16 cellular contexts compared by ENCODE assay signal in genomic region chr10:110415809-110416208, GRCh38.
A peak's percentile ranks its signal among the peaks of the same experiment; 100 is the strongest.
DNase-seq lines count a peak whose midpoint lies in the region; ATAC-seq, FAIRE-seq and TF ChIP-seq lines count a peak whose summit lies in the region.
"Had no signal": no experiment of that assay in that cellular context is flagged by ENCODE, and none has a peak within 500 bp of the region (broad histone marks: within the 10 kb centered on the region; RNA-seq: fewer than 3 reads in every experiment).

No MANE protein-coding gene starts in this region.

- H3K9me3 Mint-ChIP-seq in activated CD8-positive, alpha-beta T cell treated with anti-CD3 and anti-CD28 coated beads for 36 hours: no peaks in the 10 kb centered on the region
- no peaks in the 10 kb centered on the region for H3K9me3 Mint-ChIP-seq in activated CD8-positive, alpha-beta T cell treated with anti-CD3 and anti-CD28 coated beads, Interleukin-2, amount 10 ng/mL, durations not matched to agents 7 days and 5 days (ENCODE audit: insufficient read depth)
- no peaks in the 10 kb centered on the region for H3K9me3 Mint-ChIP-seq in naive B cell
- H3K9me3 Mint-ChIP-seq: dendritic cell treated with granulocyte-macrophage colony-stimulating factor and Interleukin-4, amounts not matched to agents 40 ng/mL and 50 ng/mL, for 4 days had no signal

- peaks cover 15% of the 10 kb centered on the region; the same call in 1 of the 2 replicates for H3F3A ChIP-seq in OCI-LY1 (ENCODE audit: insufficient read depth, low read length)

- peaks cover 89% of the 10 kb centered on the region for H3K4me1 ChIP-seq in OCI-LY1 (ENCODE audit: insufficient read depth, low read length, severe bottlenecking)
- H3K4me1 ChIP-seq in K562 (replicated peaks in 1 of 2; ENCODE audit: control insufficient read depth in 2 of 2, insufficient read depth in 2 of 2, low read length in 2 of 2): peaks cover 2 to 13% of the 10 kb centered on the region in 2 experiments; a peak in 4 of 5 replicates
- peaks cover 0 to 2% of the 10 kb centered on the region in 2 donors for H3K4me1 ChIP-seq in ascending aorta

- H3K36me3 ChIP-seq in OCI-LY1 (ENCODE audit: insufficient read depth, low read length) (no peaks in the 10 kb centered on the region), K562 (ENCODE audit: control insufficient read depth, insufficient read depth, low read length) (no peaks in the 10 kb centered on the region), ascending aorta (no peaks in the 10 kb centered on the region)

- peak overlapping the region; percentile 8 for H3K4me3 ChIP-seq in OCI-LY1 (ENCODE audit: low read depth, low read length, poor library complexity, severe bottlenecking)
- H3K4me3 ChIP-seq in K562: no peak overlapping the region
- no peak overlapping the region for H3K4me3 ChIP-seq in ascending aorta

- TF ChIP-seq EP300 in K562 (IDR thresholded peaks at IDR 0.05; ENCODE audit: low read length): no peak

- peak overlapping the region; percentile 89 for H3K27ac Mint-ChIP-seq in activated CD8-positive, alpha-beta T cell treated with anti-CD3 and anti-CD28 coated beads for 36 hours
- no peak overlapping the region for H3K27ac Mint-ChIP-seq in activated CD8-positive, alpha-beta T cell treated with anti-CD3 and anti-CD28 coated beads, Interleukin-2, amount 10 ng/mL, durations not matched to agents 7 days and 5 days
- H3K27ac Mint-ChIP-seq in naive B cell: peak overlapping the region in 5 of 6 donors; percentile 10 to 70 (median 43)
- H3K27ac Mint-ChIP-seq: dendritic cell treated with granulocyte-macrophage colony-stimulating factor and Interleukin-4, amounts not matched to agents 40 ng/mL and 50 ng/mL, for 4 days had no signal

- no peaks in the 10 kb centered on the region for H3K9me1 ChIP-seq in K562 (ENCODE audit: control insufficient read depth, insufficient read depth, low read length)

- in situ Hi-C loops in K562 (cut with MboI): no loop called here

- no peaks in the 10 kb centered on the region for H3K27me3 ChIP-seq in OCI-LY1 (ENCODE audit: insufficient read depth, low read length)
- H3K27me3 ChIP-seq in K562 (ENCODE audit: control insufficient read depth in 2 of 2, insufficient read depth in 2 of 2, low read length in 2 of 2): no peaks in the 10 kb centered on the region
- no peaks in the 10 kb centered on the region for H3K27me3 ChIP-seq in ascending aorta

- no peak for FAIRE-seq in K562 (lab: Jason Lieb, UNC)

- H3K9ac ChIP-seq in OCI-LY1 (ENCODE audit: low read length): peak overlapping the region; percentile 58
- no peak overlapping the region for H3K9ac ChIP-seq in K562 (ENCODE audit: insufficient read depth in 1 of 2, low read depth in 2 of 2, low read length in 2 of 2)

- 0 out of 4 replicates have a peak, but pooled peaks of 1 of the 2 experiments have one; percentile 7 for TF ChIP-seq RAD21 in K562 (CRISPR knock-in tag; conservative IDR thresholded peaks at IDR 0.05 in 1 of 2, IDR thresholded peaks at IDR 0.05 in 1 of 2)

- H2AFZ ChIP-seq in OCI-LY1 (ENCODE audit: low read length) (no peak overlapping the region), K562 (ENCODE audit: low read depth, low read length) (no peak overlapping the region)

- H3K4me1 Mint-ChIP-seq in activated CD8-positive, alpha-beta T cell treated with anti-CD3 and anti-CD28 coated beads for 36 hours (ENCODE audit: low read depth): peaks cover 67% of the 10 kb centered on the region
- H3K4me1 Mint-ChIP-seq in activated CD8-positive, alpha-beta T cell treated with anti-CD3 and anti-CD28 coated beads, Interleukin-2, amount 10 ng/mL, durations not matched to agents 7 days and 5 days (ENCODE audit: low read depth): peaks cover 62% of the 10 kb centered on the region
- peaks cover 51 to 63% (median 58%) of the 10 kb centered on the region in 3 donors for H3K4me1 Mint-ChIP-seq in naive B cell

- H4K20me1 ChIP-seq in OCI-LY1 (ENCODE audit: insufficient read depth, low read length) (no peaks in the 10 kb centered on the region), K562 (replicated peaks; ENCODE audit: control insufficient read depth, insufficient read depth, low read length) (no peaks in the 10 kb centered on the region)

- CTCF ChIA-PET in activated CD8-positive, alpha-beta T cell treated with anti-CD3 and anti-CD28 coated beads for 36 hours (lab: Charles Lee): interaction anchor here (0.7 to 2.1 kb wide), 4 partner anchors 14 to 109 kb away, joined by 3 to 15 read pairs (median 4); no protein-coding TSS in a partner anchor
- CTCF ChIA-PET in activated CD8-positive, alpha-beta T cell treated with anti-CD3 and anti-CD28 coated beads, Interleukin-2, amount 10 ng/mL, durations not matched to agents 7 days and 5 days (lab: Charles Lee): interaction anchor here (1.2 to 1.3 kb wide), 2 partner anchors 13 to 62 kb away, joined by 3 read pairs; no protein-coding TSS in a partner anchor
- CTCF ChIA-PET in K562 (lab: Yijun Ruan, JAX; ENCODE audit: low intra/inter-chr PET ratio): no interaction called here

- TF ChIP-seq POLR2A in K562 (conservative IDR thresholded peaks at IDR 0.05): no peak

- POLR2A ChIA-PET in activated CD8-positive, alpha-beta T cell treated with anti-CD3 and anti-CD28 coated beads for 36 hours (lab: Charles Lee): interaction anchor here (0.9 to 2.3 kb wide), 9 partner anchors 9 to 113 kb away, joined by 3 to 15 read pairs (median 4); partner anchors contain the start of gene DUSP5
- POLR2A ChIA-PET in activated CD8-positive, alpha-beta T cell treated with anti-CD3 and anti-CD28 coated beads, Interleukin-2, amount 10 ng/mL, durations not matched to agents 7 days and 5 days (lab: Charles Lee): interaction anchor here (0.9 to 2.5 kb wide), 3 partner anchors 10 to 81 kb away, joined by 3 to 9 read pairs (median 3); no protein-coding TSS in a partner anchor
- POLR2A ChIA-PET in K562 (lab: Yijun Ruan, JAX): interaction anchor here (1.1 to 2.0 kb wide), 4 partner anchors 9 to 85 kb away, joined by 3 to 6 read pairs (median 4); no protein-coding TSS in a partner anchor

- H3K9me2 ChIP-seq in OCI-LY1 (ENCODE audit: low read depth, low read length): no peaks in the 10 kb centered on the region

- no peak overlapping the region for H3K4me3 Mint-ChIP-seq in activated CD8-positive, alpha-beta T cell treated with anti-CD3 and anti-CD28 coated beads for 36 hours
- no peak overlapping the region for H3K4me3 Mint-ChIP-seq in activated CD8-positive, alpha-beta T cell treated with anti-CD3 and anti-CD28 coated beads, Interleukin-2, amount 10 ng/mL, durations not matched to agents 7 days and 5 days
- peak overlapping the region in 2 of 8 donors; percentile 39 to 50 for H3K4me3 Mint-ChIP-seq in naive B cell
- H3K4me3 Mint-ChIP-seq: dendritic cell treated with granulocyte-macrophage colony-stimulating factor and Interleukin-4, amounts not matched to agents 40 ng/mL and 50 ng/mL, for 4 days had no signal

- H3K9me3 ChIP-seq in OCI-LY1 (ENCODE audit: low read length) (no peaks in the 10 kb centered on the region), K562 (replicated peaks; ENCODE audit: control insufficient read depth, insufficient read depth, low read depth, low read length) (no peaks in the 10 kb centered on the region), ascending aorta (no peaks in the 10 kb centered on the region)

- no peak for TF ChIP-seq CTCF in activated CD8-positive, alpha-beta T cell treated with anti-CD3 and anti-CD28 coated beads for 36 hours (IDR thresholded peaks at IDR 0.05)
- TF ChIP-seq CTCF in OCI-LY1 (IDR thresholded peaks at IDR 0.05; ENCODE audit: low read length) (no peak), K562 (IDR thresholded peaks at IDR 0.05 in 2 of 3, conservative IDR thresholded peaks at IDR 0.05 in 1 of 3; ENCODE audit: insufficient read depth in 2 of 3, low read depth in 1 of 3, low read length in 3 of 3) (no peak), ascending aorta (IDR thresholded peaks at IDR 0.05) (no peak)

- peak overlapping the region; percentile 95 for H3K27ac ChIP-seq in OCI-LY1 (ENCODE audit: low read depth, low read length, poor library complexity, severe bottlenecking)
- H3K27ac ChIP-seq in K562 (ENCODE audit: extremely low read depth, low read depth, low read length): no peak overlapping the region
- no peak overlapping the region for H3K27ac ChIP-seq in ascending aorta

- intact Hi-C loops in activated CD8-positive, alpha-beta T cell treated with anti-CD3 and anti-CD28 coated beads for 36 hours (cut with micrococcal nuclease): loop anchor here (2.0 kb wide), 2 partner anchors 85 to 113 kb away; no protein-coding TSS in a partner anchor
- intact Hi-C loops in K562 (cut with micrococcal nuclease) (no loop called here), ascending aorta (cut with DNase I) (no loop called here)

- no peaks in the 10 kb centered on the region for H3K27me3 Mint-ChIP-seq in activated CD8-positive, alpha-beta T cell treated with anti-CD3 and anti-CD28 coated beads for 36 hours
- H3K27me3 Mint-ChIP-seq in activated CD8-positive, alpha-beta T cell treated with anti-CD3 and anti-CD28 coated beads, Interleukin-2, amount 10 ng/mL, durations not matched to agents 7 days and 5 days (ENCODE audit: low read depth): peaks cover 2% of the 10 kb centered on the region
- peaks cover 4 to 11% (median 7%) of the 10 kb centered on the region in 3 donors for H3K27me3 Mint-ChIP-seq in naive B cell

- H3K36me3 Mint-ChIP-seq in activated CD8-positive, alpha-beta T cell treated with anti-CD3 and anti-CD28 coated beads for 36 hours (ENCODE audit: low read depth): no peaks in the 10 kb centered on the region
- H3K36me3 Mint-ChIP-seq in activated CD8-positive, alpha-beta T cell treated with anti-CD3 and anti-CD28 coated beads, Interleukin-2, amount 10 ng/mL, durations not matched to agents 7 days and 5 days (ENCODE audit: low read depth): no peaks in the 10 kb centered on the region
- H3K36me3 Mint-ChIP-seq in naive B cell: no peaks in the 10 kb centered on the region

- DNase-seq in activated CD8-positive, alpha-beta T cell treated with anti-CD3 and anti-CD28 coated beads for 36 hours: no peak
- DNase-seq in activated CD8-positive, alpha-beta T cell treated with anti-CD3 and anti-CD28 coated beads, Interleukin-2, amount 10 ng/mL, durations not matched to agents 7 days and 5 days: no peak
- DNase-seq in K562 (ENCODE audit: extremely low read depth in 1 of 4, low spot score in 3 of 4) (peak in 1 of 4 experiments; percentile 26), naive B cell (no peak), ascending aorta (ENCODE audit: low spot score in 2 of 2) (no peak)
- DNase-seq: ACHN; amniotic stem cell; DMS53; midbrain; NCI-H2081; NK-92 treated with Interleukin-12 subunit alpha and Interleukin-12 subunit beta, amount 100 ng/mL, for 24 hours; stimulated activated CD4-positive, alpha-beta T cell treated with anti-CD3 and anti-CD28 coated beads, Interleukin-12 subunit alpha, Interleukin-12 subunit beta, amount 100 ng/mL, for 4 hours had no signal

- no TSS peak for BruUV-seq in K562 (replicated peaks; lab: Mats Ljungman, UMichigan)

- H3K4me2 ChIP-seq in OCI-LY1 (ENCODE audit: low read length) (peak overlapping the region; percentile 68), K562 (ENCODE audit: insufficient read depth, low read length) (peak overlapping the region; percentile 22; the same call in 1 of the 2 replicates)

- no peak for ATAC-seq in activated CD8-positive, alpha-beta T cell treated with anti-CD3 and anti-CD28 coated beads for 36 hours
- ATAC-seq in activated CD8-positive, alpha-beta T cell treated with anti-CD3 and anti-CD28 coated beads, Interleukin-2, amount 10 ng/mL, durations not matched to agents 7 days and 5 days: no peak
- peak; percentile 41; the same call in 1 of the 3 replicates for ATAC-seq in K562
- no peak for ATAC-seq in naive B cell (ENCODE audit: low read depth in 2 of 2)
- no peak for ATAC-seq in HG03108 (IDR thresholded peaks at IDR 0.05; ENCODE audit: unreplicated experiment)
- no peak for ATAC-seq in HG02642 (IDR thresholded peaks at IDR 0.05; ENCODE audit: poor library complexity, unreplicated experiment)

- no peaks in the 10 kb centered on the region for H3K79me2 ChIP-seq in OCI-LY1 (ENCODE audit: insufficient read depth, low read length)
- H3K79me2 ChIP-seq in K562 (ENCODE audit: control insufficient read depth, insufficient read depth, low read length): no peaks in the 10 kb centered on the region

- WGBS in K562 (ENCODE audit: insufficient coverage, low coverage, missing lambda C conversion rate): 6% methylated on average over 3 of the region's 3 CpGs
